1 cellular context compared by ENCODE assay signal in genomic region chr15:73375755-73376305, GRCh38.
TF ChIP-seq lines count a peak whose summit lies in the region.

No MANE protein-coding gene starts in this region.

TF ChIP-seq in HEK293, 187 proteins besides CTCF, POLR2A, EP300 and RAD21 (continued from another document):
- TF ChIP-seq ZFHX2 (tag by site-specific recombination; conservative IDR thresholded peaks at IDR 0.05) (no peak), ZNF692 (tag by site-specific recombination; IDR thresholded peaks at IDR 0.05) (no peak), ZNF658 (tag by site-specific recombination; IDR thresholded peaks at IDR 0.05) (no peak)
